ENCODE assay signal across 18 cellular contexts in the genomic region with DNA sequence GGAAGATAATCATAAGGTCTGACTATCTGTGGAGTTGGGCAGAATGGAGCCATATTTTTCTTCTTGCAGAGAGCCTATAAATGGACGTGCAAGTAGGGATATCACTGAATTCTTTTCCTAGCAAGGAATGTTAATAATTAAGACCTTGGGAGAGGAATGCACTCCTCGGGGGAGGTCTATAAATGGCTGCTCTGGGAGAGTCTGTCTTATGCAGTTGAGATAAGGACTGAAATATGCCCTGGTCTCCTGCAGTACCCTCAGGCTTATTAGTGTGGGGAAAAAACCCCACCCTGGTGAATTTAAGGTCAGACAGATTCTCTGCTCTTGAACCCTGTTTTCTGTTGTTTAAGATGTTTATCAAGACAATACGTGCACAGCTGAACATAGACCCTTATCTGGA. TPM values are rescaled to one million over a fixed set of nuclear protein-coding genes. Genes with fewer than 3 reads are reported as not detected.
"Had no signal": no experiment of that assay in that cellular context is flagged by ENCODE, and none has a peak within 500 bp of the region (broad histone marks: within the 10 kb centered on the region; RNA-seq: fewer than 3 reads in every experiment).

No MANE protein-coding gene starts in this region.

RNA-seq across cellular contexts. Expression of a gene that starts 17.9 kb away (rescaled TPM):
- total RNA-seq: dermis blood vessel endothelial cell, endothelial cell of umbilical vein, esophagus mucosa, esophagus squamous epithelium, gastrocnemius medialis, glomerular endothelial cell, heart right ventricle, kidney epithelial cell, left cardiac atrium, left lung, left ventricle myocardium superior, lower leg skin, lower lobe of right lung, lung microvascular endothelial cell, mononuclear cell, mucosa of gallbladder had no signal
- polyA plus RNA-seq: heart right ventricle had no signal

RNA-seq across cellular contexts. Expression of a gene that starts 50.5 kb away (rescaled TPM):
- total RNA-seq: endothelial cell of umbilical vein, epithelial cell of proximal tubule, glomerular endothelial cell, lung microvascular endothelial cell had no signal
- polyA plus RNA-seq: endothelial cell of umbilical vein, keratinocyte had no signal
